In genomic region chr6:167793421-167793820, GRCh38 we compare ENCODE assay signal across 22 cellular contexts. TPM values are rescaled to one million over a fixed set of nuclear protein-coding genes. Genes with fewer than 3 reads are reported as not detected.
DNase-seq lines count a peak whose midpoint lies in the region; ATAC-seq and TF ChIP-seq lines count a peak whose summit lies in the region.
"Had no signal": no experiment of that assay in that cellular context is flagged by ENCODE, and none has a peak within 500 bp of the region (broad histone marks: within the 10 kb centered on the region; RNA-seq: fewer than 3 reads in every experiment).

No MANE protein-coding gene starts in this region.

- DNase-seq in left ventricle myocardium inferior (no peak), heart left ventricle (no peak), SJSA1 (ENCODE audit: low read depth in 1 of 2, low spot score in 2 of 2) (peak in 1 of 2 experiments; percentile 46), foreskin keratinocyte (peak; percentile 5 to 42), transverse colon (peak; percentile 39), T-helper 17 cell (no peak), amniotic stem cell (lab: John Stamatoyannopoulos, UW) (no peak)
- DNase-seq: ACHN; activated CD4-positive, alpha-beta T cell treated with anti-CD3 and anti-CD28 coated beads for 1 hour; activated naive CD8-positive, alpha-beta T cell treated with anti-CD3 and anti-CD28 coated beads, Interleukin-2, amount 10 ng/mL, durations not matched to agents 7 days and 5 days; H7; left lung; NCI-H524 treated with DMSO at 0.1 percent for 48 hours; right cardiac atrium; stimulated activated CD4-positive, alpha-beta T cell treated with anti-CD3 and anti-CD28 coated beads, Interleukin-15, amount 100 ng/mL, for 24 hours had no signal

- ATAC-seq in heart left ventricle = no peak
- no peak for ATAC-seq in foreskin keratinocyte
- ATAC-seq in T-helper 17 cell = no peak
- no peak for ATAC-seq in HG02840 (IDR thresholded peaks at IDR 0.05; ENCODE audit: low FRiP score, unreplicated experiment)
- ATAC-seq: esophagus mucosa, GM12878, left lung, right cardiac atrium had no signal

- peak overlapping the region; percentile 27 for H3K27ac ChIP-seq in left ventricle myocardium inferior (replicated peaks)
- no peak overlapping the region for H3K27ac ChIP-seq in heart left ventricle
- H3K27ac ChIP-seq in SJSA1 = peak overlapping the region; percentile 39
- no peak overlapping the region for H3K27ac ChIP-seq in foreskin keratinocyte
- peak overlapping the region in 1 of 4 donors; percentile 42 for H3K27ac ChIP-seq in transverse colon
- H3K27ac ChIP-seq: C4-2B, cardiac muscle cell, left lung had no signal

- intact Hi-C loops in left ventricle myocardium inferior (cut with micrococcal nuclease) = no loop called here
- intact Hi-C loops in heart left ventricle (cut with DNase I) = loop anchor here in 1 of 10 donors (10.0 kb wide), 1 partner anchor 99 kb away; no protein-coding TSS in a partner anchor
- intact Hi-C loops in transverse colon (cut with DNase I; ENCODE audit: low total_unique reads) = no loop called here

- in situ Hi-C loops in transverse colon (cut with MboI; ENCODE audit: low pct_ligation_motif_present in 1 of 4, low pct_unique_long_range_greater_than_20kb in 1 of 4, low sequenced_read_pairs in 3 of 4) = no loop called here

- peaks cover 16% of the 10 kb centered on the region for H3K4me1 Mint-ChIP-seq in T-helper 17 cell

- TF ChIP-seq CTCF in left ventricle myocardium inferior (IDR thresholded peaks at IDR 0.05; ENCODE audit: borderline replicate concordance) (no peak), heart left ventricle (IDR thresholded peaks at IDR 0.05) (no peak), foreskin keratinocyte (conservative IDR thresholded peaks at IDR 0.05) (no peak), transverse colon (IDR thresholded peaks at IDR 0.05) (no peak)

- H3K4me3 Mint-ChIP-seq in T-helper 17 cell = no peak overlapping the region
- H3K4me3 Mint-ChIP-seq: activated naive CD8-positive, alpha-beta T cell treated with anti-CD3 and anti-CD28 coated beads, Interleukin-2, amount 10 ng/mL, durations not matched to agents 7 days and 5 days; activated T-helper 1 cell treated with anti-CD3 and anti-CD28 coated beads, Interleukin-12 subunit alpha, Interleukin-12 subunit beta, Interleukin-2, Interleukin-4 antibody, amounts not matched to agents 30 ng/mL and 10 ng/mL and 1 ng/mL, durations not matched to agents 14 hours and 24 hours and 36 hours had no signal

- H3K4me1 ChIP-seq in left ventricle myocardium inferior = peaks cover 24% of the 10 kb centered on the region
- peaks cover 0 to 18% (median 9%) of the 10 kb centered on the region in 12 donors for H3K4me1 ChIP-seq in heart left ventricle
- peaks cover 26% of the 10 kb centered on the region for H3K4me1 ChIP-seq in SJSA1 (replicated peaks)
- no peaks in the 10 kb centered on the region for H3K4me1 ChIP-seq in foreskin keratinocyte
- peaks cover 0 to 27% (median 12%) of the 10 kb centered on the region in 4 donors for H3K4me1 ChIP-seq in transverse colon

- H3K9me3 ChIP-seq in left ventricle myocardium inferior (replicated peaks) = no peaks in the 10 kb centered on the region
- H3K9me3 ChIP-seq in heart left ventricle = no peaks in the 10 kb centered on the region
- H3K9me3 ChIP-seq in SJSA1 (replicated peaks) = no peaks in the 10 kb centered on the region
- H3K9me3 ChIP-seq in transverse colon = no peaks in the 10 kb centered on the region
- H3K9me3 ChIP-seq in T-helper 17 cell (ENCODE audit: control insufficient read depth, low read length, poor library complexity, severe bottlenecking) = no peaks in the 10 kb centered on the region
- H3K9me3 ChIP-seq: left lung, Peyer's patch had no signal

- TF ChIP-seq POLR2A in heart left ventricle (IDR thresholded peaks at IDR 0.05) (no peak), transverse colon (IDR thresholded peaks at IDR 0.05) (no peak)

- 44 to 66% (median 49%) methylated on average over 9 of the region's 9 CpGs for WGBS in heart left ventricle, 4 donors
- 39% methylated on average over 9 of the region's 9 CpGs; no CpG with 5 or more reads in 1 of the 2 donors for WGBS in transverse colon (ENCODE audit: low coverage in 1 of 2), 2 donors

- peaks cover 6% of the 10 kb centered on the region for H3K36me3 Mint-ChIP-seq in T-helper 17 cell (ENCODE audit: low read depth)
- H3K36me3 Mint-ChIP-seq: activated naive CD8-positive, alpha-beta T cell treated with anti-CD3 and anti-CD28 coated beads, Interleukin-2, amount 10 ng/mL, durations not matched to agents 7 days and 5 days had no signal

- no peaks in the 10 kb centered on the region for H3K36me3 ChIP-seq in left ventricle myocardium inferior
- H3K36me3 ChIP-seq in heart left ventricle = no peaks in the 10 kb centered on the region
- H3K36me3 ChIP-seq in SJSA1 = no peaks in the 10 kb centered on the region
- H3K36me3 ChIP-seq in transverse colon = no peaks in the 10 kb centered on the region
- H3K36me3 ChIP-seq: cardiac muscle cell, left lung, Peyer's patch had no signal

- peaks cover 69% of the 10 kb centered on the region for H3K27me3 Mint-ChIP-seq in T-helper 17 cell

- TF ChIP-seq EP300 in transverse colon (IDR thresholded peaks at IDR 0.05; ENCODE audit: low read depth) = no peak

- no peak overlapping the region for H3K27ac Mint-ChIP-seq in T-helper 17 cell
- H3K27ac Mint-ChIP-seq: activated naive CD8-positive, alpha-beta T cell treated with anti-CD3 and anti-CD28 coated beads, Interleukin-2, amount 10 ng/mL, durations not matched to agents 7 days and 5 days; activated T-helper 1 cell treated with anti-CD3 and anti-CD28 coated beads, Interleukin-12 subunit alpha, Interleukin-12 subunit beta, Interleukin-2, Interleukin-4 antibody, amounts not matched to agents 30 ng/mL and 10 ng/mL and 1 ng/mL, durations not matched to agents 14 hours and 24 hours and 36 hours had no signal

- H3K4me3 ChIP-seq in left ventricle myocardium inferior = no peak overlapping the region
- H3K4me3 ChIP-seq in heart left ventricle = no peak overlapping the region
- no peak overlapping the region for H3K4me3 ChIP-seq in SJSA1
- no peak overlapping the region for H3K4me3 ChIP-seq in transverse colon
- H3K4me3 ChIP-seq: cardiac muscle cell, GM12878, left lung, Peyer's patch had no signal

- H3K27me3 ChIP-seq in left ventricle myocardium inferior (ENCODE audit: low read depth) = no peaks in the 10 kb centered on the region
- H3K27me3 ChIP-seq in heart left ventricle = peaks cover 0 to 27% (median 0%) of the 10 kb centered on the region in 9 donors
- no peaks in the 10 kb centered on the region for H3K27me3 ChIP-seq in SJSA1 (replicated peaks)
- H3K27me3 ChIP-seq in foreskin keratinocyte = peaks cover 24% of the 10 kb centered on the region
- peaks cover 16% of the 10 kb centered on the region for H3K27me3 ChIP-seq in transverse colon
- H3K27me3 ChIP-seq: cardiac muscle cell, Peyer's patch had no signal

RNA-seq across cellular contexts. Expression of gene AFDN, which starts 33.3 kb away (rescaled TPM):
- total RNA-seq in left ventricle myocardium inferior (54.9 TPM), heart left ventricle (100 to 1,000 TPM in 1 of 9 donors, 10 to 100 TPM in 8; 38.0 to 100 (median 51.8) TPM), foreskin keratinocyte (64.6 and 73.1 TPM in 2 replicates), transverse colon (100 to 1,000 TPM; 148 to 371 (median 204) TPM), T-helper 17 cell (10 to 100 TPM; 56.5 to 83.9 TPM)
- polyA plus RNA-seq in heart left ventricle (10 to 100 TPM; 27.6 to 31.5 TPM), foreskin keratinocyte (7.6 and 10.1 TPM in 2 replicates)
- total RNA-seq in SJSA1 (2014; rRNA removed; shearing (Covaris generic)) = 88.2 and 118 TPM in 2 replicates

Comparison
In these comparisons a context has a peak if more than half of its experiments do, and no peak if none do; other contexts are left out.
1. H3K27ac ChIP-seq: peak in left ventricle myocardium inferior (single experiment) and SJSA1 (single experiment); none in heart left ventricle (0 of 12) and foreskin keratinocyte (single experiment).
2. DNase-seq: peak in foreskin keratinocyte (2 of 2) and transverse colon (single experiment); none in left ventricle myocardium inferior (single experiment), heart left ventricle (0 of 5), T-helper 17 cell (0 of 3) and amniotic stem cell (single experiment).